In the genomic region with DNA sequence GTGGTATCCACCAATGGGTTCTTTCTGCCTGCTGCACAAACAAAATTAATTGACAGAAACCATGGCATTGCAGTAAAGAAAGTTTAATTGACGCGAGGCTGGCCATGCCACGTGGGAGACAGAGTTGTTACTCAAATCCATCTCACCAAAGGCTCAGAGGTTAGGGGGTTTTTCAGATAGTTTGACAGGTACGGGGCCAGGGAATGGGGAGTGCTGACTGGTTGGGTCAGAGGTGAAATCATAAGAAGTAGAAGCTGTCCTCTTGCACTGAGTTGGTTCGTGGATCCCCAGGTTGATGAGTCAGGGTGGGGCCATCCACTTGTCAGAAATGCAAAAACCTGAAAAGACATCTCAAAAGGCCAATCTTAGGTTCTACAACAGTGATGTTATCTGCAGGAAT, we compare ENCODE assay signal across 10 cellular contexts. TPM values are rescaled to one million over a fixed set of nuclear protein-coding genes. Genes with fewer than 3 reads are reported as not detected.
DNase-seq lines count a peak whose midpoint lies in the region; ATAC-seq lines count a peak whose summit lies in the region.
"Had no signal": no experiment of that assay in that cellular context is flagged by ENCODE, and none has a peak within 500 bp of the region (broad histone marks: within the 10 kb centered on the region; RNA-seq: fewer than 3 reads in every experiment).

No MANE protein-coding gene starts in this region.

- peaks cover 2% of the 10 kb centered on the region for H3K4me1 ChIP-seq in mesenchymal stem cell (ENCODE audit: control insufficient read depth, insufficient read depth, low read depth, low read length)

- peak overlapping the region; percentile 87 for H3K9ac ChIP-seq in mesenchymal stem cell (ENCODE audit: low read length)

- no peak overlapping the region for H3K18ac ChIP-seq in mesenchymal stem cell (ENCODE audit: low read depth in 1 of 2, low read length in 2 of 2)

- no peak overlapping the region for H3K4me3 ChIP-seq in mesenchymal stem cell (ENCODE audit: insufficient read depth in 1 of 2, low read depth in 1 of 2, low read length in 2 of 2)

- WGBS in mesenchymal stem cell: 90% methylated on average over 5 of the region's 5 CpGs

- no peak overlapping the region for H2BK5ac ChIP-seq in mesenchymal stem cell (ENCODE audit: low read depth, low read length, poor library complexity, severe bottlenecking)

- H3K36me3 Mint-ChIP-seq in activated CD8-positive, alpha-beta memory T cell treated with anti-CD3 and anti-CD28 coated beads, Interleukin-2, amount 10 ng/mL, durations not matched to agents 7 days and 5 days: peaks cover 5% of the 10 kb centered on the region
- H3K36me3 Mint-ChIP-seq in stimulated activated effector memory CD8-positive, alpha-beta T cell treated with anti-CD3 and anti-CD28 coated beads, Interleukin-12 subunit alpha, Interleukin-12 subunit beta, amount 100 ng/mL, for 72 hours: no peaks in the 10 kb centered on the region

- H3K27me3 Mint-ChIP-seq in activated CD8-positive, alpha-beta memory T cell treated with anti-CD3 and anti-CD28 coated beads, Interleukin-2, amount 10 ng/mL, durations not matched to agents 7 days and 5 days: no peaks in the 10 kb centered on the region

- H3K4ac ChIP-seq in mesenchymal stem cell (ENCODE audit: low read depth in 1 of 2, low read length in 2 of 2): no peak overlapping the region

- no peak overlapping the region for H3K14ac ChIP-seq in mesenchymal stem cell (ENCODE audit: low read length in 2 of 2)

- H4K8ac ChIP-seq in mesenchymal stem cell (ENCODE audit: low read length): peak overlapping the region; percentile 60

- no peak overlapping the region for H2AFZ ChIP-seq in mesenchymal stem cell (ENCODE audit: low read depth, low read length)

- no peak overlapping the region for H2BK120ac ChIP-seq in mesenchymal stem cell (ENCODE audit: low read depth, low read length)

- no peak for ATAC-seq in activated CD8-positive, alpha-beta memory T cell treated with anti-CD3 and anti-CD28 coated beads, Interleukin-2, amount 10 ng/mL, durations not matched to agents 7 days and 5 days
- ATAC-seq in stimulated activated effector memory CD8-positive, alpha-beta T cell treated with anti-CD3 and anti-CD28 coated beads, Interleukin-12 subunit alpha, Interleukin-12 subunit beta, amount 100 ng/mL, for 72 hours: peak; percentile 74

- no peak overlapping the region for H3K23ac ChIP-seq in mesenchymal stem cell (ENCODE audit: low read length in 2 of 2)

- DNase-seq in activated CD4-positive, alpha-beta T cell treated with anti-CD3 and anti-CD28 coated beads for 48 hours: peak; percentile 58
- no peak for DNase-seq in activated CD4-positive, alpha-beta T cell treated with anti-CD3 and anti-CD28 coated beads for 4 hours
- no peak for DNase-seq in activated CD8-positive, alpha-beta memory T cell treated with anti-CD3 and anti-CD28 coated beads, Interleukin-2, amount 10 ng/mL, durations not matched to agents 7 days and 5 days
- DNase-seq in mesenchymal stem cell (no peak), NAMALWA (ENCODE audit: low spot score) (no peak), NCI-H2081 treated with DMSO at 0.1 percent for 48 hours (lab: John Stamatoyannopoulos, UW) (no peak), KBM-7 (no peak)
- DNase-seq in stimulated activated effector memory CD8-positive, alpha-beta T cell treated with anti-CD3 and anti-CD28 coated beads, Interleukin-12 subunit alpha, Interleukin-12 subunit beta, amount 100 ng/mL, for 72 hours (ENCODE audit: low spot score in 2 of 2): peak in 1 of 2 donors; percentile 50
- DNase-seq: activated gamma-delta T cell, GOT3 had no signal

- no peaks in the 10 kb centered on the region for H3K9me3 ChIP-seq in mesenchymal stem cell (ENCODE audit: control insufficient read depth, low read length)

- H4K91ac ChIP-seq in mesenchymal stem cell (ENCODE audit: low read length): no peak overlapping the region

- H3K4me3 Mint-ChIP-seq in activated CD8-positive, alpha-beta memory T cell treated with anti-CD3 and anti-CD28 coated beads, Interleukin-2, amount 10 ng/mL, durations not matched to agents 7 days and 5 days: peak overlapping the region; percentile 96
- H3K4me3 Mint-ChIP-seq in stimulated activated effector memory CD8-positive, alpha-beta T cell treated with anti-CD3 and anti-CD28 coated beads, Interleukin-12 subunit alpha, Interleukin-12 subunit beta, amount 100 ng/mL, for 72 hours: peak overlapping the region; percentile 97

- H3K27ac ChIP-seq in mesenchymal stem cell (ENCODE audit: low read length, poor library complexity, severe bottlenecking): no peak overlapping the region

- CTCF ChIA-PET in activated CD8-positive, alpha-beta memory T cell treated with anti-CD3 and anti-CD28 coated beads, Interleukin-2, amount 10 ng/mL, durations not matched to agents 7 days and 5 days (lab: Charles Lee): interaction anchor here (1.6 to 2.4 kb wide), 2 partner anchors 50 to 138 kb away, joined by 6 to 7 read pairs; a partner anchor contains a TSS

- H3K79me1 ChIP-seq in mesenchymal stem cell (replicated peaks; ENCODE audit: low read length, poor library complexity, severe bottlenecking): peaks cover 3% of the 10 kb centered on the region

- peaks cover 27% of the 10 kb centered on the region for H3K4me1 Mint-ChIP-seq in activated CD8-positive, alpha-beta memory T cell treated with anti-CD3 and anti-CD28 coated beads, Interleukin-2, amount 10 ng/mL, durations not matched to agents 7 days and 5 days
- peaks cover 42% of the 10 kb centered on the region for H3K4me1 Mint-ChIP-seq in stimulated activated effector memory CD8-positive, alpha-beta T cell treated with anti-CD3 and anti-CD28 coated beads, Interleukin-12 subunit alpha, Interleukin-12 subunit beta, amount 100 ng/mL, for 72 hours

- no peak overlapping the region for H3K4me2 ChIP-seq in mesenchymal stem cell (ENCODE audit: low read length, poor library complexity, severe bottlenecking)

- H2BK15ac ChIP-seq in mesenchymal stem cell (ENCODE audit: low read depth, poor library complexity, severe bottlenecking): no peak overlapping the region

- H3K27me3 ChIP-seq in mesenchymal stem cell (ENCODE audit: control insufficient read depth in 1 of 2, insufficient read depth in 1 of 2, low read length in 2 of 2): no peaks in the 10 kb centered on the region

- in situ Hi-C loops in KBM-7 (cut with MboI; ENCODE audit: low pct_unique_long_range_greater_than_20kb, low sequenced_read_pairs): no loop called here

- H3K27ac Mint-ChIP-seq in activated CD8-positive, alpha-beta memory T cell treated with anti-CD3 and anti-CD28 coated beads, Interleukin-2, amount 10 ng/mL, durations not matched to agents 7 days and 5 days: peak overlapping the region; percentile 61
- H3K27ac Mint-ChIP-seq in stimulated activated effector memory CD8-positive, alpha-beta T cell treated with anti-CD3 and anti-CD28 coated beads, Interleukin-12 subunit alpha, Interleukin-12 subunit beta, amount 100 ng/mL, for 72 hours: peak overlapping the region; percentile 94

- peak overlapping the region in 1 of 2 experiments; percentile 23 for H2BK12ac ChIP-seq in mesenchymal stem cell (ENCODE audit: low read length in 2 of 2)

- H2AK5ac ChIP-seq in mesenchymal stem cell (ENCODE audit: low read length, severe bottlenecking): no peak overlapping the region

- peaks cover 0 to 4% of the 10 kb centered on the region in 2 experiments for H3K36me3 ChIP-seq in mesenchymal stem cell (ENCODE audit: control insufficient read depth in 1 of 2, insufficient read depth in 2 of 2, low read depth in 1 of 2, low read length in 2 of 2)

- no peaks in the 10 kb centered on the region for H3K9me3 Mint-ChIP-seq in activated CD8-positive, alpha-beta memory T cell treated with anti-CD3 and anti-CD28 coated beads, Interleukin-2, amount 10 ng/mL, durations not matched to agents 7 days and 5 days (ENCODE audit: low read depth)
- H3K9me3 Mint-ChIP-seq in stimulated activated effector memory CD8-positive, alpha-beta T cell treated with anti-CD3 and anti-CD28 coated beads, Interleukin-12 subunit alpha, Interleukin-12 subunit beta, amount 100 ng/mL, for 72 hours: no peaks in the 10 kb centered on the region

RNA-seq across cellular contexts. Expression of a gene that starts 0.9 kb away (rescaled TPM):
- total RNA-seq in activated CD8-positive, alpha-beta memory T cell treated with anti-CD3 and anti-CD28 coated beads, Interleukin-2, amount 10 ng/mL, durations not matched to agents 7 days and 5 days: 10 to 100 TPM; 27.4 to 30.2 TPM
- 35.6 TPM for polyA plus RNA-seq in mesenchymal stem cell (2013, experiment 1 of 2)
- 33.8 TPM for polyA plus RNA-seq in mesenchymal stem cell (2013, experiment 2 of 2)

RNA-seq across cellular contexts. Expression of a gene that starts 37.9 kb away (rescaled TPM):
- total RNA-seq in activated CD8-positive, alpha-beta memory T cell treated with anti-CD3 and anti-CD28 coated beads, Interleukin-2, amount 10 ng/mL, durations not matched to agents 7 days and 5 days: 10 to 100 TPM; 22.7 to 23.9 TPM
- polyA plus RNA-seq in mesenchymal stem cell (2013, experiment 1 of 2): 35.1 TPM
- polyA plus RNA-seq in mesenchymal stem cell (2013, experiment 2 of 2): 36.4 TPM

RNA-seq across cellular contexts. Expression of a gene that starts 38.3 kb away (rescaled TPM):
- total RNA-seq in activated CD8-positive, alpha-beta memory T cell treated with anti-CD3 and anti-CD28 coated beads, Interleukin-2, amount 10 ng/mL, durations not matched to agents 7 days and 5 days: 10 to 100 TPM; 43.3 to 61.0 TPM
- 20.7 TPM for polyA plus RNA-seq in mesenchymal stem cell (2013, experiment 1 of 2)
- 21.1 TPM for polyA plus RNA-seq in mesenchymal stem cell (2013, experiment 2 of 2)
